Comparison of ENCODE assay signal across 9 cellular contexts in the genomic region with DNA sequence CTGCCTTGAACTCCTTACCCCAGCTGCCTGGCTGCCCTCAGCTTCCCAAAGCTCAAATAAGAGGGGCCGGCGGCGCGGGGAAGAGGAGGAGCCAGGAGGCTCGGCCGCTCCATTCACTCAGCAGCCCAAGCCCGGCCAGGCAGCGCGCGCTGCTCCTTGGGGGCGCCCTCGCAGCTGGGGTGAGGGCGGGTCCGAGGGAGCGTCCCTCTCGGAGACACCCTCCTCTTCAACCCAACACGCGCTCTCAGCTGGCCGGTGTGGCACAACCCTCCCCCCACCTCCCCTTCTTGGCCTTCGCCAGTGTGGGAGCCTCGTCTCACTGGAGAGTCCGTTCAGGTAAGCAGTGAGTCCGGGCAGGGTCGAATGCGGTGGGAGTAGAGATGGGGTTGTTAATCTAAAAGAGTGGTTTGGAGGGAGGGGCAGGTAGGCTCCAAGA. TPM values are rescaled to one million over a fixed set of nuclear protein-coding genes. Genes with fewer than 3 reads are reported as not detected.
DNase-seq lines count a peak whose midpoint lies in the region; ATAC-seq and TF ChIP-seq lines count a peak whose summit lies in the region.
"Had no signal": no experiment of that assay in that cellular context is flagged by ENCODE, and none has a peak within 500 bp of the region (broad histone marks: within the 10 kb centered on the region; RNA-seq: fewer than 3 reads in every experiment).

A gene (minus strand): TSS at position 29 of the 436 bp plus-strand sequence.

- H3K9ac ChIP-seq in iPS-20b (ENCODE audit: low read depth, low read length), result no peak within 1 kb of the TSS

- H3K27ac ChIP-seq in iPS-20b (ENCODE audit: low read length), result no peak within 1 kb of the TSS

- DNase-seq in activated T-cell treated with anti-CD3 and anti-CD28 coated beads, Interleukin-2, amount 50 U/mL, for 24 hours, result no peak
- DNase-seq in activated T-cell treated with anti-CD3 and anti-CD28 coated beads, Interleukin-2, amount 50 U/mL, for 48 hours, result no peak
- DNase-seq in activated CD4-positive, alpha-beta memory T cell treated with anti-CD3 and anti-CD28 coated beads, Interleukin-2, amount 10 ng/mL, durations not matched to agents 7 days and 5 days, result no peak
- no peak for DNase-seq in type B pancreatic cell (ENCODE audit: extremely low spot score, unreplicated experiment)
- no peak for DNase-seq in HCEC 1CT
- no peak for DNase-seq in cerebellar cortex (ENCODE audit: low spot score)
- DNase-seq: cerebellar nuclear complex had no signal

- no peaks in the 10 kb centered on the region for H3K36me3 ChIP-seq in iPS-20b (ENCODE audit: insufficient read depth, low read depth, low read length)

- H3K27me3 ChIP-seq in iPS-20b (ENCODE audit: insufficient read depth, low read length), result peaks cover 100% of the 10 kb centered on the region

- peaks cover 12% of the 10 kb centered on the region; the same call in 1 of the 2 replicates for H3K4me1 ChIP-seq in iPS-20b (ENCODE audit: insufficient read depth, low read length)

- H3K4me1 Mint-ChIP-seq in activated T-cell treated with anti-CD3 and anti-CD28 coated beads, Interleukin-2, amount 50 U/mL, for 24 hours (ENCODE audit: low read depth), result peaks cover 49% of the 10 kb centered on the region
- peaks cover 35% of the 10 kb centered on the region for H3K4me1 Mint-ChIP-seq in activated CD4-positive, alpha-beta memory T cell treated with anti-CD3 and anti-CD28 coated beads, Interleukin-2, amount 10 ng/mL, durations not matched to agents 7 days and 5 days
- peaks cover 22% of the 10 kb centered on the region for H3K4me1 Mint-ChIP-seq in type B pancreatic cell (ENCODE audit: unreplicated experiment)

- no peaks in the 10 kb centered on the region for H3K9me3 Mint-ChIP-seq in activated T-cell treated with anti-CD3 and anti-CD28 coated beads, Interleukin-2, amount 50 U/mL, for 24 hours
- no peaks in the 10 kb centered on the region for H3K9me3 Mint-ChIP-seq in activated CD4-positive, alpha-beta memory T cell treated with anti-CD3 and anti-CD28 coated beads, Interleukin-2, amount 10 ng/mL, durations not matched to agents 7 days and 5 days
- H3K9me3 Mint-ChIP-seq in type B pancreatic cell, result no peaks in the 10 kb centered on the region

- no peak for ATAC-seq in HG03520 (IDR thresholded peaks at IDR 0.05; ENCODE audit: unreplicated experiment)

- no peaks in the 10 kb centered on the region for H3K36me3 Mint-ChIP-seq in activated T-cell treated with anti-CD3 and anti-CD28 coated beads, Interleukin-2, amount 50 U/mL, for 24 hours (ENCODE audit: low read depth)
- H3K36me3 Mint-ChIP-seq in activated CD4-positive, alpha-beta memory T cell treated with anti-CD3 and anti-CD28 coated beads, Interleukin-2, amount 10 ng/mL, durations not matched to agents 7 days and 5 days (ENCODE audit: low read depth), result no peaks in the 10 kb centered on the region
- no peaks in the 10 kb centered on the region for H3K36me3 Mint-ChIP-seq in type B pancreatic cell

- POLR2A ChIA-PET in activated CD4-positive, alpha-beta memory T cell treated with anti-CD3 and anti-CD28 coated beads, Interleukin-2, amount 10 ng/mL, durations not matched to agents 7 days and 5 days (lab: Charles Lee), result no interaction called here

- H3K27ac Mint-ChIP-seq in activated T-cell treated with anti-CD3 and anti-CD28 coated beads, Interleukin-2, amount 50 U/mL, for 24 hours, result no peak within 1 kb of the TSS
- no peak within 1 kb of the TSS for H3K27ac Mint-ChIP-seq in activated CD4-positive, alpha-beta memory T cell treated with anti-CD3 and anti-CD28 coated beads, Interleukin-2, amount 10 ng/mL, durations not matched to agents 7 days and 5 days
- H3K27ac Mint-ChIP-seq in type B pancreatic cell, result peak within 1 kb of the TSS; percentile 80

- peaks cover 9% of the 10 kb centered on the region; the same call in 1 of the 2 replicates for H3K9me3 ChIP-seq in iPS-20b (ENCODE audit: insufficient read depth, low read depth, low read length)

- no peak for TF ChIP-seq CTCF in type B pancreatic cell (conservative IDR thresholded peaks at IDR 0.05)

- H3K4me3 ChIP-seq in iPS-20b (ENCODE audit: low read length), result peak within 1 kb of the TSS; percentile 53

- H3K27me3 Mint-ChIP-seq in activated T-cell treated with anti-CD3 and anti-CD28 coated beads, Interleukin-2, amount 50 U/mL, for 24 hours, result peaks cover 91% of the 10 kb centered on the region
- peaks cover 85% of the 10 kb centered on the region for H3K27me3 Mint-ChIP-seq in activated CD4-positive, alpha-beta memory T cell treated with anti-CD3 and anti-CD28 coated beads, Interleukin-2, amount 10 ng/mL, durations not matched to agents 7 days and 5 days
- peaks cover 93% of the 10 kb centered on the region for H3K27me3 Mint-ChIP-seq in type B pancreatic cell

- H3K4me3 Mint-ChIP-seq in activated T-cell treated with anti-CD3 and anti-CD28 coated beads, Interleukin-2, amount 50 U/mL, for 24 hours, result peak within 1 kb of the TSS; percentile 44
- H3K4me3 Mint-ChIP-seq in activated CD4-positive, alpha-beta memory T cell treated with anti-CD3 and anti-CD28 coated beads, Interleukin-2, amount 10 ng/mL, durations not matched to agents 7 days and 5 days, result peak within 1 kb of the TSS; percentile 17
- peak within 1 kb of the TSS; percentile 85 for H3K4me3 Mint-ChIP-seq in type B pancreatic cell

- CTCF ChIA-PET in activated CD4-positive, alpha-beta memory T cell treated with anti-CD3 and anti-CD28 coated beads, Interleukin-2, amount 10 ng/mL, durations not matched to agents 7 days and 5 days (lab: Charles Lee), result no interaction called here

RNA-seq across cellular contexts. Expression of the gene that starts here (rescaled TPM):
- not detected for total RNA-seq in activated CD4-positive, alpha-beta memory T cell treated with anti-CD3 and anti-CD28 coated beads, Interleukin-2, amount 10 ng/mL, durations not matched to agents 7 days and 5 days
- 2.7 and 5.2 TPM in 2 replicates for total RNA-seq in type B pancreatic cell (ENCODE audit: low replicate concordance)

Comparison
In these comparisons a context has a peak if more than half of its experiments do, and no peak if none do; other contexts are left out.
1. H3K4me3 Mint-ChIP-seq: peak in every context shown above with its lines; median percentile 85 in type B pancreatic cell; 44 in activated T-cell treated with anti-CD3 and anti-CD28 coated beads, Interleukin-2, amount 50 U/mL, for 24 hours; 17 in activated CD4-positive, alpha-beta memory T cell treated with anti-CD3 and anti-CD28 coated beads, Interleukin-2, amount 10 ng/mL, durations not matched to agents 7 days and 5 days.